In the genomic region with DNA sequence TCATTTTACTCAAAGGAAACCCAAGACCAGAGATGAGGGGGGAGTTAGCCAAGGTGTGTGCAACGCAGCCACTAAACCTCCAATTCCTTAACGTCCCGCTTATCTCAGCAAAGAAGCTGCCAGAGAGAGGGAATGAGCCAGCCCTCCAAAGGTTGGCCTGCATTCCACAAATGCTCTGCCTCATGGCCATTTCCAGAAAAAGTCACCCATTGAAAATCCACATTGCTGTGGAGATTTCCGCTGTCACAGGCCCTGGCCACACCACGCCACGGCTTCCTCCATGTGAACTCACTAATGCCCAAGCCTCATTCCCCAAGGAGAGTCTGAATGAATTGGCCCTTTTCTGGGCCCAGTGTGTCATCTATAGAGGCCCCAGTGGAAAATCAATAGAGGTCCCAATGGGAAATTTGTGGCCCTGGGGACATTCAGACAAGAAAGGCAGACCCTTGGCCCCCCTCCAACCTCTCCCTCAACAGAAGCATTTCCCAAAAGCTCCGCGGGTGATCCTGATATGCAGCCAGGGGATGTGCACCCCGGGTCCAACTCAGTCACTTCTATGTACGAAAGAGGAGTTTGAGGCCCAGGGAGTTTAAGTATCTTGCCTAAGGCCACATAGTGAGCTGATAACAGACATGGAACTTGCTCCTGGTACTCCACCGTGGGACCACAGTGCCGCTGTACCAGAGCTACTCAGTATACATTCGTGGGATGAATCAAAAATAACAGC, we compare ENCODE assay signal across 9 cellular contexts. TPM values are rescaled to one million over a fixed set of nuclear protein-coding genes. Genes with fewer than 3 reads are reported as not detected.
A peak's percentile ranks its signal among the peaks of the same experiment; 100 is the strongest.
DNase-seq lines count a peak whose midpoint lies in the region; ATAC-seq and TF ChIP-seq lines count a peak whose summit lies in the region.
"Had no signal": no experiment of that assay in that cellular context is flagged by ENCODE, and none has a peak within 500 bp of the region (broad histone marks: within the 10 kb centered on the region; RNA-seq: fewer than 3 reads in every experiment).

No MANE protein-coding gene starts in this region.

- in situ Hi-C loops in astrocyte of the cerebellum (cut with HindIII; ENCODE audit: low sequenced_read_pairs): no loop called here

- H3K27ac ChIP-seq in skin epidermis: peak overlapping the region in 18 of 21 experiments; percentile 9 to 83 (median 75)

- TF ChIP-seq CTCF in HFF-Myc (IDR thresholded peaks at IDR 0.05; ENCODE audit: low read depth, low read length, missing control alignments) (no peak), astrocyte of the cerebellum (IDR thresholded peaks at IDR 0.05; ENCODE audit: low read depth, low read length, missing control alignments) (no peak)

- H3K4me3 ChIP-seq in HFF-Myc (replicated peaks; ENCODE audit: low read depth, low read length): peak overlapping the region; percentile 40
- H3K4me3 ChIP-seq in astrocyte of the cerebellum (ENCODE audit: low read depth, low read length): no peak overlapping the region
- peak overlapping the region in 1 of 7 experiments; percentile 17 for H3K4me3 ChIP-seq in skin epidermis

- ATAC-seq in left lobe of liver (no peak), GM19397 (IDR thresholded peaks at IDR 0.05; ENCODE audit: unreplicated experiment) (no peak)
- ATAC-seq: activated CD8-positive, alpha-beta memory T cell treated with anti-CD3 and anti-CD28 coated beads, Interleukin-2, amount 10 ng/mL, durations not matched to agents 7 days and 5 days had no signal

- DNase-seq in HFF-Myc (ENCODE audit: extremely low read depth, low read depth) (no peak), astrocyte of the cerebellum (ENCODE audit: low read depth) (peak; percentile 42), islet precursor cell (peak; percentile 87), left lobe of liver (ENCODE audit: low spot score) (no peak)
- no peak for DNase-seq in stimulated activated naive CD4-positive, alpha-beta T cell treated with Interleukin-2 at 50 U/mL for 16 hours (lab: John Stamatoyannopoulos, UW)
- no peak for DNase-seq in activated CD4-positive, CD25-positive, alpha-beta regulatory T cell treated with anti-CD3 and anti-CD28 coated beads, Interleukin-2, amount 50 U/mL, for 72 hours
- DNase-seq: activated CD8-positive, alpha-beta memory T cell treated with anti-CD3 and anti-CD28 coated beads, Interleukin-2, amount 10 ng/mL, durations not matched to agents 7 days and 5 days had no signal

RNA-seq across cellular contexts. Expression of gene EPHA2, which starts 8.8 kb away (rescaled TPM):
- total RNA-seq in left lobe of liver: 6.5 TPM
- total RNA-seq: activated CD8-positive, alpha-beta memory T cell treated with anti-CD3 and anti-CD28 coated beads, Interleukin-2, amount 10 ng/mL, durations not matched to agents 7 days and 5 days had no signal

Comparison
In these comparisons a context has a peak if more than half of its experiments do, and no peak if none do; other contexts are left out.
1. DNase-seq: peak in astrocyte of the cerebellum (single experiment) and islet precursor cell (single experiment); none in HFF-Myc (single experiment), left lobe of liver (single experiment), stimulated activated naive CD4-positive, alpha-beta T cell treated with Interleukin-2 at 50 U/mL for 16 hours (single experiment) and activated CD4-positive, CD25-positive, alpha-beta regulatory T cell treated with anti-CD3 and anti-CD28 coated beads, Interleukin-2, amount 50 U/mL, for 72 hours (single experiment).